Comparison of ENCODE assay signal across 1 cellular context in genomic region chr19:33373701-33374405, GRCh38.
TF ChIP-seq lines count a peak whose summit lies in the region.

CEBPG (plus strand) TSS chr19:33373709; CDS start chr19:33379240, 5,531 bp downstream.

TF ChIP-seq in K562, 482 proteins besides CTCF, POLR2A, EP300 and RAD21 (continued from another document and continues in another):
- TF ChIP-seq RERE (CRISPR knock-in tag; IDR thresholded peaks at IDR 0.05; ENCODE audit: borderline replicate concordance) (no peak), SRSF7 (optimal IDR thresholded peaks at IDR 0.05; ENCODE audit: low read depth, low read length) (no peak), BMI1 (IDR thresholded peaks at IDR 0.05; ENCODE audit: low read length) (no peak), SMAD4 (CRISPR knock-in tag; conservative IDR thresholded peaks at IDR 0.05) (peak; percentile 97), PHF8 (IDR thresholded peaks at IDR 0.05; ENCODE audit: borderline replicate concordance, low read length) (peak; percentile 93; the same call in 1 of the 2 replicates), TCF3 (CRISPR knock-in tag; IDR thresholded peaks at IDR 0.05) (no peak), POLR2AphosphoS2 (IDR thresholded peaks at IDR 0.05; ENCODE audit: low read length) (peak; percentile 27; the same call in 1 of the 2 replicates), ZNF121 (CRISPR knock-in tag; conservative IDR thresholded peaks at IDR 0.05) (no peak), NONO (IDR thresholded peaks at IDR 0.05; ENCODE audit: low read depth in 2 of 2, low read length in 1 of 2) (peak; percentile 25 to 89; a peak in 3 of 4 replicates), FIP1L1 (IDR thresholded peaks at IDR 0.05; ENCODE audit: low read depth, low read length, poor library complexity, severe bottlenecking) (peak; percentile 79), ZNF449 (CRISPR knock-in tag; IDR thresholded peaks at IDR 0.05) (no peak), U2AF1 (optimal IDR thresholded peaks at IDR 0.05; ENCODE audit: low read depth, low read length) (peak; percentile 42), CREB3L1 (IDR thresholded peaks at IDR 0.05; ENCODE audit: borderline replicate concordance, low read depth) (peak; percentile 85), ZNF699 (CRISPR knock-in tag; IDR thresholded peaks at IDR 0.05; ENCODE audit: insufficient replicate concordance) (no peak), UBTF (IDR thresholded peaks at IDR 0.05; ENCODE audit: borderline replicate concordance in 1 of 2, low read depth in 2 of 2, low read length in 2 of 2) (peak; percentile 92; a peak in 3 of 4 replicates), FOXJ3 (CRISPR knock-in tag; IDR thresholded peaks at IDR 0.05) (no peak), NCOA2 (IDR thresholded peaks at IDR 0.05; ENCODE audit: partially characterized antibody in 2 of 2) (no peak), ATF7 (IDR thresholded peaks at IDR 0.05) (peak; percentile 94; the same call in 1 of the 2 replicates), ZNF511 (CRISPR knock-in tag; IDR thresholded peaks at IDR 0.05) (no peak), ARID4B (CRISPR knock-in tag; IDR thresholded peaks at IDR 0.05) (peak; percentile 49; the same call in 1 of the 2 replicates), ZBTB5 (IDR thresholded peaks at IDR 0.05) (no peak), LARP7 (IDR thresholded peaks at IDR 0.05) (no peak), SNIP1 (IDR thresholded peaks at IDR 0.05; ENCODE audit: low read depth) (0 out of 2 replicates have a peak, but pooled peaks have one; percentile 50), GMEB1 (CRISPR knock-in tag; IDR thresholded peaks at IDR 0.05) (peak; percentile 58; the same call in 1 of the 2 replicates), RBFOX2 (IDR thresholded peaks at IDR 0.05; ENCODE audit: low read depth, low read length) (peak; percentile 94), ZBTB9 (CRISPR knock-in tag; IDR thresholded peaks at IDR 0.05) (peak; percentile 83; the same call in 1 of the 2 replicates), ZBTB17 (CRISPR knock-in tag; IDR thresholded peaks at IDR 0.05) (peak; percentile 44; the same call in 1 of the 2 replicates), ZFX (CRISPR knock-in tag; IDR thresholded peaks at IDR 0.05) (peak; percentile 64), ZNF316 (IDR thresholded peaks at IDR 0.05) (no peak), KDM5B (IDR thresholded peaks at IDR 0.05; ENCODE audit: insufficient replicate concordance, low read depth, low read length) (no peak), HNRNPLL (IDR thresholded peaks at IDR 0.05; ENCODE audit: low read depth, low read length, poor library complexity, severe bottlenecking) (peak; percentile 33), ZNF740 (CRISPR knock-in tag; IDR thresholded peaks at IDR 0.05) (no peak), ZNF740 (tag; IDR thresholded peaks at IDR 0.05) (no peak)
